Comparison of ENCODE assay signal across 1 cellular context in genomic region chr6:158777510-158777909, GRCh38.
TF ChIP-seq lines count a peak whose summit lies in the region.

No MANE protein-coding gene starts in this region.

TF ChIP-seq in HCT116, 20 proteins besides CTCF, POLR2A, EP300 and RAD21 (continued from another document):
- TF ChIP-seq, protein P1, sequence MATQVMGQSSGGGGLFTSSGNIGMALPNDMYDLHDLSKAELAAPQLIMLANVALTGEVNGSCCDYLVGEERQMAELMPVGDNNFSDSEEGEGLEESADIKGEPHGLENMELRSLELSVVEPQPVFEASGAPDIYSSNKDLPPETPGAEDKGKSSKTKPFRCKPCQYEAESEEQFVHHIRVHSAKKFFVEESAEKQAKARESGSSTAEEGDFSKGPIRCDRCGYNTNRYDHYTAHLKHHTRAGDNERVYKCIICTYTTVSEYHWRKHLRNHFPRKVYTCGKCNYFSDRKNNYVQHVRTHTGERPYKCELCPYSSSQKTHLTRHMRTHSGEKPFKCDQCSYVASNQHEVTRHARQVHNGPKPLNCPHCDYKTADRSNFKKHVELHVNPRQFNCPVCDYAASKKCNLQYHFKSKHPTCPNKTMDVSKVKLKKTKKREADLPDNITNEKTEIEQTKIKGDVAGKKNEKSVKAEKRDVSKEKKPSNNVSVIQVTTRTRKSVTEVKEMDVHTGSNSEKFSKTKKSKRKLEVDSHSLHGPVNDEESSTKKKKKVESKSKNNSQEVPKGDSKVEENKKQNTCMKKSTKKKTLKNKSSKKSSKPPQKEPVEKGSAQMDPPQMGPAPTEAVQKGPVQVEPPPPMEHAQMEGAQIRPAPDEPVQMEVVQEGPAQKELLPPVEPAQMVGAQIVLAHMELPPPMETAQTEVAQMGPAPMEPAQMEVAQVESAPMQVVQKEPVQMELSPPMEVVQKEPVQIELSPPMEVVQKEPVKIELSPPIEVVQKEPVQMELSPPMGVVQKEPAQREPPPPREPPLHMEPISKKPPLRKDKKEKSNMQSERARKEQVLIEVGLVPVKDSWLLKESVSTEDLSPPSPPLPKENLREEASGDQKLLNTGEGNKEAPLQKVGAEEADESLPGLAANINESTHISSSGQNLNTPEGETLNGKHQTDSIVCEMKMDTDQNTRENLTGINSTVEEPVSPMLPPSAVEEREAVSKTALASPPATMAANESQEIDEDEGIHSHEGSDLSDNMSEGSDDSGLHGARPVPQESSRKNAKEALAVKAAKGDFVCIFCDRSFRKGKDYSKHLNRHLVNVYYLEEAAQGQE (IDR thresholded peaks at IDR 0.05; ENCODE audit: low read depth), result no peak
- TF ChIP-seq ZNF274 (IDR thresholded peaks at IDR 0.05; ENCODE audit: low read depth, low read length), result no peak
- TF ChIP-seq EZH2 (IDR thresholded peaks at IDR 0.05), result no peak
- TF ChIP-seq EZH2phosphoT487 (IDR thresholded peaks at IDR 0.05; ENCODE audit: borderline replicate concordance), result no peak
- no peak for TF ChIP-seq SP1 (IDR thresholded peaks at IDR 0.05; ENCODE audit: low read depth)
- TF ChIP-seq CBX3 (IDR thresholded peaks at IDR 0.05; ENCODE audit: low read depth), result no peak
